8 cellular contexts compared by ENCODE assay signal in the genomic region with DNA sequence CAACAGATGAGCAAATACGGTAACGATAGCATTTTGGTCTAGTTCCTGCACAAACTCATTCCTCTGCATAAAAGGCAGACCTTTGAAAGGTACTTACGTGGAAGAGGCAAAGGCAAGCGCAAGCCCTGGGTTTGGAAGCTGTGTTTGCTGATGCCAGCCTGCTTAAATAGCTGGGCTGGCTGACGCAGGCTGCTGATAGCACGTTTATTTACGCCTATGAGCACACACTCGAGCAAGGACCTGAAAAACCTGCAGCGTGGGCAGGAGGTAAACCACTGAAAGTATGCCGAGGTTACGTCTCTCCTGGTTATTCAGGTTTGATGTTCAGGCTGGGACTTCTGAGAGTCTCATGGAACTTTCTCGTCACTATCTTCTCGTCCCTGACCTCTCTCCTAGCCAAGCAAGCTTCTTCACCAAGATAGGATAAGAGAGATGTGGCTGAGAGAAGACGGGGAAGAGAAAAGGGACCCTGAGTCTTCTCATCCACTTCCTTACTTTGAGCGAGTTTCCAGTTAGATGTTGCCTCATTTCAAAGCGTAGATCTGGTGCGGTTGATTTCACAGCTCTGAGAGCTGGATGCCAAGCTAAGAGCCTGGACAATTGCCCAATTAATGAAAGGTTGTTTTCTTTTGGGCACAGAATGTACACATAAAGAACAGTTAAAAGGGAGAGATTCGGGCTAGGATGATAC. TPM values are rescaled to one million over a fixed set of nuclear protein-coding genes. Genes with fewer than 3 reads are reported as not detected.
DNase-seq lines count a peak whose midpoint lies in the region; ATAC-seq, FAIRE-seq and TF ChIP-seq lines count a peak whose summit lies in the region.

A gene with protein sequence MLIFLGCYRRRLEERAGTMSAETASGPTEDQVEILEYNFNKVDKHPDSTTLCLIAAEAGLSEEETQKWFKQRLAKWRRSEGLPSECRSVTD (minus strand): TSS at position 139 of the 691 bp plus-strand sequence. CDS start 23,480 bp downstream, outside the sequence.

- no peaks in the 10 kb centered on the region for H3K9me3 Mint-ChIP-seq in activated CD4-positive, alpha-beta T cell treated with anti-CD3 and anti-CD28 coated beads for 36 hours (ENCODE audit: low read depth)

- POLR2A ChIA-PET in activated CD4-positive, alpha-beta T cell treated with anti-CD3 and anti-CD28 coated beads for 36 hours (lab: Charles Lee): interaction anchor here (0.7 kb wide), 1 partner anchor 72 kb away, joined by 3 read pairs; no protein-coding TSS in a partner anchor

- H3K4me1 Mint-ChIP-seq in activated CD4-positive, alpha-beta T cell treated with anti-CD3 and anti-CD28 coated beads for 36 hours: peaks cover 34% of the 10 kb centered on the region

- WGBS in urinary bladder: 33% methylated on average over 18 of the region's 18 CpGs

- no peaks in the 10 kb centered on the region for H4K20me1 ChIP-seq in osteoblast (ENCODE audit: insufficient read depth, low read length)

- peaks cover 28% of the 10 kb centered on the region for H3K27me3 Mint-ChIP-seq in activated CD4-positive, alpha-beta T cell treated with anti-CD3 and anti-CD28 coated beads for 36 hours

- H3K4me3 Mint-ChIP-seq in activated CD4-positive, alpha-beta T cell treated with anti-CD3 and anti-CD28 coated beads for 36 hours: peak within 1 kb of the TSS; percentile 51

- no peaks in the 10 kb centered on the region for H3K36me3 Mint-ChIP-seq in activated CD4-positive, alpha-beta T cell treated with anti-CD3 and anti-CD28 coated beads for 36 hours (ENCODE audit: low read depth)

- H3K27ac ChIP-seq in coronary artery (no peak within 1 kb of the TSS), osteoblast (ENCODE audit: low read depth, low read length) (no peak within 1 kb of the TSS), urinary bladder (ENCODE audit: low read depth) (no peak within 1 kb of the TSS)

- H3K9me3 ChIP-seq in osteoblast (ENCODE audit: low read depth, low read length): no peaks in the 10 kb centered on the region

- H3K36me3 ChIP-seq in osteoblast (ENCODE audit: insufficient read depth, low read length): no peaks in the 10 kb centered on the region
- H3K36me3 ChIP-seq in urinary bladder (ENCODE audit: insufficient read depth): no peaks in the 10 kb centered on the region

- H2AFZ ChIP-seq in osteoblast (ENCODE audit: low read length): peak within 1 kb of the TSS; percentile 2

- no peak for TF ChIP-seq POLR2A in GM12892 (IDR thresholded peaks at IDR 0.05; ENCODE audit: low read depth, low read length)

- H3K27ac Mint-ChIP-seq in activated CD4-positive, alpha-beta T cell treated with anti-CD3 and anti-CD28 coated beads for 36 hours: peak within 1 kb of the TSS; percentile 61

- H3K4me1 ChIP-seq in osteoblast (ENCODE audit: insufficient read depth, low read length) (peaks cover 11% of the 10 kb centered on the region), urinary bladder (ENCODE audit: insufficient read depth) (peaks cover 2% of the 10 kb centered on the region)

- no peak for TF ChIP-seq CTCF in coronary artery (IDR thresholded peaks at IDR 0.05)
- no peak for TF ChIP-seq CTCF in osteoblast (IDR thresholded peaks at IDR 0.05; ENCODE audit: extremely low read depth, low read depth, low read length)

- peak within 1 kb of the TSS; percentile 57 for H3K4me2 ChIP-seq in osteoblast (ENCODE audit: insufficient read depth, low read length)

- CTCF ChIA-PET in activated CD4-positive, alpha-beta T cell treated with anti-CD3 and anti-CD28 coated beads for 36 hours (lab: Charles Lee): interaction anchor here (1.0 to 1.8 kb wide), 6 partner anchors 10 to 155 kb away, joined by 3 to 19 read pairs (median 4); no protein-coding TSS in a partner anchor

- no peak for DNase-seq in GM12892 (ENCODE audit: insufficient read length)
- DNase-seq in activated CD4-positive, alpha-beta T cell treated with anti-CD3 and anti-CD28 coated beads for 36 hours: peak; percentile 90
- DNase-seq in coronary artery (ENCODE audit: low spot score): no peak
- DNase-seq in osteoblast (ENCODE audit: insufficient read length, low spot score, missing footprints): no peak
- DNase-seq in epidermal melanocyte (ENCODE audit: insufficient read length, low spot score): no peak

- H3K79me2 ChIP-seq in osteoblast (ENCODE audit: insufficient read depth, low read length): no peaks in the 10 kb centered on the region

- intact Hi-C loops in activated CD4-positive, alpha-beta T cell treated with anti-CD3 and anti-CD28 coated beads for 36 hours (cut with DNase I, micrococcal nuclease): loop anchor here (1.0 to 5.0 kb wide), 11 partner anchors 9 to 245 kb away; a partner anchor contains a TSS

- FAIRE-seq in GM12892 (lab: Jason Lieb, UNC): peak; percentile 82

- ATAC-seq in HG03095 (IDR thresholded peaks at IDR 0.05; ENCODE audit: unreplicated experiment): peak; percentile 82
- ATAC-seq in activated CD4-positive, alpha-beta T cell treated with anti-CD3 and anti-CD28 coated beads for 36 hours: peak; percentile 84
- no peak for ATAC-seq in GM21737 (IDR thresholded peaks at IDR 0.05; ENCODE audit: unreplicated experiment)

- H3K27me3 ChIP-seq in osteoblast (ENCODE audit: insufficient read depth, low read length): peaks cover 36% of the 10 kb centered on the region

- peak within 1 kb of the TSS; percentile 51 for H3K4me3 ChIP-seq in coronary artery
- peak within 1 kb of the TSS; percentile 4 for H3K4me3 ChIP-seq in osteoblast (ENCODE audit: insufficient read depth, low read length)
- no peak within 1 kb of the TSS for H3K4me3 ChIP-seq in urinary bladder (ENCODE audit: low read depth, low read length)

RNA-seq across cellular contexts. Expression of the gene that starts here (rescaled TPM):
- polyA plus RNA-seq in GM12892 (2012; ENCODE audit: missing spikeins): 2.8 TPM
- 10 to 100 TPM; 56.3 to 83.9 TPM for total RNA-seq in activated CD4-positive, alpha-beta T cell treated with anti-CD3 and anti-CD28 coated beads for 36 hours
- 0.29 and 0.36 TPM in 2 replicates for total RNA-seq in osteoblast
- total RNA-seq in urinary bladder: 45.9 TPM
- 43.7 TPM for polyA plus RNA-seq in urinary bladder

Comparison
In these comparisons a context has a peak if more than half of its experiments do, and no peak if none do; other contexts are left out.
1. RNA of the gene that starts here (total RNA-seq): 56.3 to 83.9 TPM in activated CD4-positive, alpha-beta T cell treated with anti-CD3 and anti-CD28 coated beads for 36 hours and 45.9 TPM in urinary bladder (single experiment); 0.29 to 0.36 TPM in osteoblast; every median in the first group is over 10 times any median in the second.